Comparison of ENCODE assay signal across 1 cellular context in genomic region chr1:85198864-85199263, GRCh38.
TF ChIP-seq lines count a peak whose summit lies in the region.

No MANE protein-coding gene starts in this region.

TF ChIP-seq in H1, 55 proteins besides CTCF, POLR2A, EP300 and RAD21 (continued from another document):
- TF ChIP-seq KDM5A (IDR thresholded peaks at IDR 0.05; ENCODE audit: low read length) (no peak), GABPA (IDR thresholded peaks at IDR 0.05; ENCODE audit: borderline replicate concordance, insufficient read depth, low read length) (no peak), E2F6 (IDR thresholded peaks at IDR 0.05) (no peak), TBP (IDR thresholded peaks at IDR 0.05; ENCODE audit: low read depth, low read length) (no peak), ASH2L (IDR thresholded peaks at IDR 0.05; ENCODE audit: low read length) (no peak), ZNF274 (IDR thresholded peaks at IDR 0.05; ENCODE audit: borderline replicate concordance, extremely low read depth, low read length) (no peak)
TF ChIP-seq in H1: peak in this region for 0.
